Comparison of ENCODE assay signal across 9 cellular contexts in genomic region chr10:84193846-84194423, GRCh38. TPM values are rescaled to one million over a fixed set of nuclear protein-coding genes. Genes with fewer than 3 reads are reported as not detected.
DNase-seq lines count a peak whose midpoint lies in the region; ATAC-seq and TF ChIP-seq lines count a peak whose summit lies in the region.
"Had no signal": no experiment of that assay in that cellular context is flagged by ENCODE, and none has a peak within 500 bp of the region (broad histone marks: within the 10 kb centered on the region; RNA-seq: fewer than 3 reads in every experiment).

No MANE protein-coding gene starts in this region.

- no peaks in the 10 kb centered on the region for H3K36me3 ChIP-seq in A673 (ENCODE audit: insufficient read depth, low read length, poor library complexity, severe bottlenecking)
- H3K36me3 ChIP-seq in mesodermal cell (ENCODE audit: control insufficient read depth, insufficient read depth, low read length), result no peaks in the 10 kb centered on the region

- no peak overlapping the region for H3K4me3 Mint-ChIP-seq in osteocyte (ENCODE audit: unreplicated experiment)
- H3K4me3 Mint-ChIP-seq: dendritic cell treated with granulocyte-macrophage colony-stimulating factor and Interleukin-4, amounts not matched to agents 40 ng/mL and 50 ng/mL, for 4 days had no signal

- H3K9me3 ChIP-seq in A673 (ENCODE audit: low read depth, low read length, poor library complexity, severe bottlenecking) (no peaks in the 10 kb centered on the region), mesodermal cell (ENCODE audit: control insufficient read depth, low read length) (no peaks in the 10 kb centered on the region)

- BruUV-seq in A673 (replicated peaks; lab: Mats Ljungman, UMichigan), result no TSS peak

- H3K4me3 ChIP-seq in A673 (ENCODE audit: low read depth, low read length, poor library complexity, severe bottlenecking), result peak overlapping the region; percentile 36
- peak overlapping the region; percentile 24 for H3K4me3 ChIP-seq in astrocyte of the cerebellum (ENCODE audit: low read depth, low read length)
- H3K4me3 ChIP-seq in mesodermal cell (ENCODE audit: extremely low read depth, insufficient read depth, low read length, poor library complexity, severe bottlenecking), result peak overlapping the region; percentile 41

- ATAC-seq in GM21515 (IDR thresholded peaks at IDR 0.05; ENCODE audit: unreplicated experiment), result peak; percentile 19
- ATAC-seq in GM21526 (IDR thresholded peaks at IDR 0.05; ENCODE audit: low FRiP score, unreplicated experiment), result no peak
- no peak for ATAC-seq in HG03196 (IDR thresholded peaks at IDR 0.05; ENCODE audit: unreplicated experiment)

- no peak overlapping the region for H3K27ac Mint-ChIP-seq in osteocyte (ENCODE audit: unreplicated experiment)
- H3K27ac Mint-ChIP-seq: dendritic cell treated with granulocyte-macrophage colony-stimulating factor and Interleukin-4, amounts not matched to agents 40 ng/mL and 50 ng/mL, for 4 days had no signal

- POLR2A ChIA-PET in A673 (lab: Charles Lee; ENCODE audit: low non-redundant PET), result no interaction called here

- H3K36me3 Mint-ChIP-seq in osteocyte (ENCODE audit: unreplicated experiment), result no peaks in the 10 kb centered on the region

- H3K4me1 ChIP-seq in A673 (ENCODE audit: insufficient read depth, low read length, poor library complexity, severe bottlenecking) (no peaks in the 10 kb centered on the region), mesodermal cell (ENCODE audit: control insufficient read depth, insufficient read depth, low read length, poor library complexity, severe bottlenecking) (peaks cover 8% of the 10 kb centered on the region)

- peaks cover 82% of the 10 kb centered on the region for H3K27me3 ChIP-seq in A673 (replicated peaks; ENCODE audit: insufficient read depth, low read depth, low read length, poor library complexity)

- intact Hi-C loops in A673 (cut with micrococcal nuclease; ENCODE audit: unreplicated experiment), result no loop called here

- H3K27ac ChIP-seq in A673 (ENCODE audit: low read depth, low read length, poor library complexity, severe bottlenecking) (no peak overlapping the region), mesodermal cell (ENCODE audit: low read depth, low read length, severe bottlenecking) (no peak overlapping the region)

- 20 to 54% methylated on average over 1 to 5 of the region's 5 CpGs for WGBS in mesodermal cell (ENCODE audit: insufficient coverage in 2 of 2), 2 experiments

- H3K4me1 Mint-ChIP-seq in osteocyte (ENCODE audit: unreplicated experiment), result peaks cover 2% of the 10 kb centered on the region

- H3K9me3 Mint-ChIP-seq in osteocyte (ENCODE audit: unreplicated experiment), result no peaks in the 10 kb centered on the region
- H3K9me3 Mint-ChIP-seq: dendritic cell treated with granulocyte-macrophage colony-stimulating factor and Interleukin-4, amounts not matched to agents 40 ng/mL and 50 ng/mL, for 4 days had no signal

- DNase-seq in A673 (ENCODE audit: low spot score) (no peak), astrocyte of the cerebellum (ENCODE audit: low read depth) (no peak), ACHN (no peak), osteocyte (ENCODE audit: extremely low spot score, unreplicated experiment) (no peak)

- peaks cover 28% of the 10 kb centered on the region for H3K27me3 Mint-ChIP-seq in osteocyte (ENCODE audit: unreplicated experiment)

- CTCF ChIA-PET in A673 (lab: Charles Lee), result no interaction called here

- TF ChIP-seq CTCF in A673 (conservative IDR thresholded peaks at IDR 0.05; ENCODE audit: low read depth, low read length), result no peak
- no peak for TF ChIP-seq CTCF in astrocyte of the cerebellum (IDR thresholded peaks at IDR 0.05; ENCODE audit: low read depth, low read length, missing control alignments)
- no peak for TF ChIP-seq CTCF in osteocyte (IDR thresholded peaks at IDR 0.05)

- in situ Hi-C loops in astrocyte of the cerebellum (cut with HindIII; ENCODE audit: low sequenced_read_pairs) (no loop called here), ACHN (cut with HindIII; ENCODE audit: low pct_ligation_motif_present, low pct_unique_long_range_greater_than_20kb, low sequenced_read_pairs) (no loop called here)

RNA-seq across cellular contexts. Expression of gene CDHR1, which starts 0.4 kb away (rescaled TPM):
- 0.20 TPM in 1 of 2 replicates, not detected in the other for total RNA-seq in A673 (2021)
- polyA plus RNA-seq in mesodermal cell (2013, experiment 1 of 2), result 2.0 TPM
- 2.2 TPM for polyA plus RNA-seq in mesodermal cell (2013, experiment 2 of 2)
- total RNA-seq in osteocyte, result 0.24 TPM in 1 of 2 replicates, not detected in the other

RNA-seq across cellular contexts. Expression of gene GPR15LG, which starts 20.3 kb away (rescaled TPM):
- total RNA-seq in A673 (2021) (not detected in 2 replicates), osteocyte (not detected in 2 replicates)
- polyA plus RNA-seq in mesodermal cell (2013, experiment 1 of 2), result not detected
- polyA plus RNA-seq in mesodermal cell (2013, experiment 2 of 2), result not detected

RNA-seq across cellular contexts. Expression of gene LRIT2, which starts 31.4 kb away (rescaled TPM):
- total RNA-seq in A673 (2021) (not detected in 2 replicates), osteocyte (not detected in 2 replicates)
- not detected for polyA plus RNA-seq in mesodermal cell (2013, experiment 1 of 2)
- polyA plus RNA-seq in mesodermal cell (2013, experiment 2 of 2), result not detected

RNA-seq across cellular contexts. Expression of gene LRIT1, which starts 47.4 kb away (rescaled TPM):
- total RNA-seq in A673 (2021) (not detected in 2 replicates), osteocyte (not detected in 2 replicates)
- not detected for polyA plus RNA-seq in mesodermal cell (2013, experiment 1 of 2)
- not detected for polyA plus RNA-seq in mesodermal cell (2013, experiment 2 of 2)

RNA-seq across cellular contexts. Expression of gene RGR, which starts 50.9 kb away (rescaled TPM):
- total RNA-seq in A673 (2021), result not detected in 2 replicates
- polyA plus RNA-seq in mesodermal cell (2013, experiment 1 of 2), result not detected
- polyA plus RNA-seq in mesodermal cell (2013, experiment 2 of 2), result not detected
- not detected in 2 replicates for total RNA-seq in osteocyte
